Comparison of ENCODE assay signal across 16 cellular contexts in genomic region chr11:79417069-79417920, GRCh38. TPM values are rescaled to one million over a fixed set of nuclear protein-coding genes. Genes with fewer than 3 reads are reported as not detected.
"Had no signal": no experiment of that assay in that cellular context is flagged by ENCODE, and none has a peak within 500 bp of the region (broad histone marks: within the 10 kb centered on the region; RNA-seq: fewer than 3 reads in every experiment).

No MANE protein-coding gene starts in this region.

- H3K4me3 Mint-ChIP-seq: activated CD4-positive, alpha-beta T cell treated with anti-CD3 and anti-CD28 coated beads, Interleukin-2, amount 10 ng/mL, durations not matched to agents 7 days and 5 days; activated naive CD8-positive, alpha-beta T cell treated with anti-CD3 and anti-CD28 coated beads, Interleukin-2, amount 10 ng/mL, durations not matched to agents 7 days and 5 days; activated T-helper 1 cell treated with anti-CD3 and anti-CD28 coated beads, Interleukin-12 subunit alpha, Interleukin-12 subunit beta, Interleukin-2, Interleukin-4 antibody, amounts not matched to agents 30 ng/mL and 10 ng/mL and 1 ng/mL, durations not matched to agents 14 hours and 24 hours and 36 hours; dendritic cell treated with granulocyte-macrophage colony-stimulating factor and Interleukin-4, amounts not matched to agents 40 ng/mL and 50 ng/mL, for 4 days; nephron progenitor cell had no signal

- H3K27ac Mint-ChIP-seq: activated CD4-positive, alpha-beta T cell treated with anti-CD3 and anti-CD28 coated beads, Interleukin-2, amount 10 ng/mL, durations not matched to agents 7 days and 5 days; activated naive CD8-positive, alpha-beta T cell treated with anti-CD3 and anti-CD28 coated beads, Interleukin-2, amount 10 ng/mL, durations not matched to agents 7 days and 5 days; activated T-helper 1 cell treated with anti-CD3 and anti-CD28 coated beads, Interleukin-12 subunit alpha, Interleukin-12 subunit beta, Interleukin-2, Interleukin-4 antibody, amounts not matched to agents 30 ng/mL and 10 ng/mL and 1 ng/mL, durations not matched to agents 14 hours and 24 hours and 36 hours; dendritic cell treated with granulocyte-macrophage colony-stimulating factor and Interleukin-4, amounts not matched to agents 40 ng/mL and 50 ng/mL, for 4 days; nephron progenitor cell had no signal

- H3K36me3 ChIP-seq: brain microvascular endothelial cell, left ventricle myocardium inferior, prostate gland, transverse colon had no signal

- H3K9me3 Mint-ChIP-seq: activated CD4-positive, alpha-beta T cell treated with anti-CD3 and anti-CD28 coated beads, Interleukin-2, amount 10 ng/mL, durations not matched to agents 7 days and 5 days; activated T-helper 1 cell treated with anti-CD3 and anti-CD28 coated beads, Interleukin-12 subunit alpha, Interleukin-12 subunit beta, Interleukin-2, Interleukin-4 antibody, amounts not matched to agents 30 ng/mL and 10 ng/mL and 1 ng/mL, durations not matched to agents 14 hours and 24 hours and 36 hours; dendritic cell treated with granulocyte-macrophage colony-stimulating factor and Interleukin-4, amounts not matched to agents 40 ng/mL and 50 ng/mL, for 4 days had no signal

- H3K27me3 ChIP-seq: brain microvascular endothelial cell, transverse colon had no signal

- ATAC-seq: right cardiac atrium; stimulated activated naive CD8-positive, alpha-beta T cell treated with anti-CD3 and anti-CD28 coated beads, Interleukin-15, Interleukin-2, amounts not matched to agents 100 U/mL and 50 U/mL, for 24 hours had no signal

- FAIRE-seq: islet of Langerhans had no signal

- DNase-seq: activated CD4-positive, alpha-beta T cell treated with anti-CD3 and anti-CD28 coated beads, Interleukin-2, amount 10 ng/mL, durations not matched to agents 7 days and 5 days; activated naive CD4-positive, alpha-beta T cell; activated naive CD8-positive, alpha-beta T cell treated with anti-CD3 and anti-CD28 coated beads, Interleukin-2, amount 10 ng/mL, durations not matched to agents 7 days and 5 days; brain microvascular endothelial cell; left ventricle myocardium inferior; nephron progenitor cell; occipital lobe; right cardiac atrium; stimulated activated naive CD8-positive, alpha-beta T cell treated with anti-CD3 and anti-CD28 coated beads, Interleukin-15, Interleukin-2, amounts not matched to agents 100 U/mL and 50 U/mL, for 24 hours; T-helper 9 cell; transverse colon had no signal

- H3K4me3 ChIP-seq: left ventricle myocardium inferior, prostate gland, transverse colon had no signal

- H3K36me3 Mint-ChIP-seq: activated naive CD8-positive, alpha-beta T cell treated with anti-CD3 and anti-CD28 coated beads, Interleukin-2, amount 10 ng/mL, durations not matched to agents 7 days and 5 days had no signal

- H3K27ac ChIP-seq: brain microvascular endothelial cell, left ventricle myocardium inferior, prostate gland, transverse colon had no signal

- H3K4me1 ChIP-seq: prostate gland had no signal

- H3K9me3 ChIP-seq: prostate gland, transverse colon had no signal

- H3K27me3 Mint-ChIP-seq: activated CD4-positive, alpha-beta T cell treated with anti-CD3 and anti-CD28 coated beads, Interleukin-2, amount 10 ng/mL, durations not matched to agents 7 days and 5 days; activated naive CD8-positive, alpha-beta T cell treated with anti-CD3 and anti-CD28 coated beads, Interleukin-2, amount 10 ng/mL, durations not matched to agents 7 days and 5 days had no signal

- H3K4me1 Mint-ChIP-seq: activated CD4-positive, alpha-beta T cell treated with anti-CD3 and anti-CD28 coated beads, Interleukin-2, amount 10 ng/mL, durations not matched to agents 7 days and 5 days; activated naive CD8-positive, alpha-beta T cell treated with anti-CD3 and anti-CD28 coated beads, Interleukin-2, amount 10 ng/mL, durations not matched to agents 7 days and 5 days had no signal

RNA-seq across cellular contexts. Expression of gene TENM4, which starts 23.5 kb away (rescaled TPM):
- total RNA-seq: activated CD4-positive, alpha-beta T cell treated with anti-CD3 and anti-CD28 coated beads, Interleukin-2, amount 10 ng/mL, durations not matched to agents 7 days and 5 days; activated CD8-positive, alpha-beta memory T cell treated with anti-CD3 and anti-CD28 coated beads for 36 hours; activated naive CD8-positive, alpha-beta T cell treated with anti-CD3 and anti-CD28 coated beads, Interleukin-2, amount 10 ng/mL, durations not matched to agents 7 days and 5 days had no signal
